Comparison of ENCODE assay signal across 20 cellular contexts in genomic region chr10:93488956-93489528, GRCh38.
"Had no signal": no experiment of that assay in that cellular context is flagged by ENCODE, and none has a peak within 500 bp of the region (broad histone marks: within the 10 kb centered on the region; RNA-seq: fewer than 3 reads in every experiment).

No MANE protein-coding gene starts in this region.

- H3K27ac Mint-ChIP-seq: activated CD4-positive, alpha-beta memory T cell treated with anti-CD3 and anti-CD28 coated beads, Interleukin-2, amount 10 ng/mL, durations not matched to agents 7 days and 5 days; activated naive CD8-positive, alpha-beta T cell treated with anti-CD3 and anti-CD28 coated beads, Interleukin-2, amount 50 U/mL, for 24 hours; stimulated activated naive CD8-positive, alpha-beta T cell treated with anti-CD3 and anti-CD28 coated beads, Interleukin-15, Interleukin-2, amounts not matched to agents 100 ng/mL and 50 ng/mL, for 24 hours had no signal

- H3K4me1 ChIP-seq: heart right ventricle had no signal

- DNase-seq: activated CD4-positive, alpha-beta memory T cell treated with anti-CD3 and anti-CD28 coated beads, Interleukin-2, amount 10 ng/mL, durations not matched to agents 7 days and 5 days; activated CD4-positive, alpha-beta T cell treated with anti-CD3 and anti-CD28 coated beads for 48 hours; activated effector memory CD4-positive, alpha-beta T cell treated with anti-CD3 and anti-CD28 coated beads, Interleukin-2, amount 50 U/mL, for 16 hours; activated naive CD4-positive, alpha-beta T cell treated with anti-CD3 and anti-CD28 coated beads, Interleukin-2, amount 50 U/mL, for 16 hours; activated naive CD8-positive, alpha-beta T cell treated with anti-CD3 and anti-CD28 coated beads, Interleukin-2, amount 50 U/mL, for 24 hours; brain microvascular endothelial cell; caudate nucleus; dorsolateral prefrontal cortex; foreskin fibroblast; heart right ventricle; islet precursor cell; left cardiac atrium; nucleus accumbens; retina; stimulated activated CD4-positive, alpha-beta T cell treated with anti-CD3 and anti-CD28 coated beads, Interleukin-12 subunit alpha, Interleukin-12 subunit beta, amount 100 ng/mL, for 4 hours; stimulated activated CD4-positive, alpha-beta T cell treated with anti-CD3 and anti-CD28 coated beads, Interleukin-4, amount 100 ng/mL, for 4 hours; substantia nigra; thyroid gland had no signal

- H3K9me3 Mint-ChIP-seq: activated CD4-positive, alpha-beta memory T cell treated with anti-CD3 and anti-CD28 coated beads, Interleukin-2, amount 10 ng/mL, durations not matched to agents 7 days and 5 days; activated naive CD8-positive, alpha-beta T cell treated with anti-CD3 and anti-CD28 coated beads, Interleukin-2, amount 50 U/mL, for 24 hours; stimulated activated naive CD8-positive, alpha-beta T cell treated with anti-CD3 and anti-CD28 coated beads, Interleukin-15, Interleukin-2, amounts not matched to agents 100 ng/mL and 50 ng/mL, for 24 hours had no signal

- H3K4me1 Mint-ChIP-seq: activated CD4-positive, alpha-beta memory T cell treated with anti-CD3 and anti-CD28 coated beads, Interleukin-2, amount 10 ng/mL, durations not matched to agents 7 days and 5 days; activated naive CD8-positive, alpha-beta T cell treated with anti-CD3 and anti-CD28 coated beads, Interleukin-2, amount 50 U/mL, for 24 hours had no signal

- H3K4me3 ChIP-seq: dorsolateral prefrontal cortex, heart right ventricle, thyroid gland had no signal

- H3K27ac ChIP-seq: brain microvascular endothelial cell, dorsolateral prefrontal cortex, epithelial cell of prostate, heart right ventricle, thyroid gland had no signal

- ATAC-seq: activated naive CD8-positive, alpha-beta T cell treated with anti-CD3 and anti-CD28 coated beads, Interleukin-2, amount 50 U/mL, for 24 hours; heart right ventricle; left cardiac atrium had no signal

- H3K9me3 ChIP-seq: heart right ventricle, thyroid gland had no signal

- H3K27me3 ChIP-seq: brain microvascular endothelial cell, heart right ventricle, thyroid gland had no signal

- H3K4me3 Mint-ChIP-seq: activated CD4-positive, alpha-beta memory T cell treated with anti-CD3 and anti-CD28 coated beads, Interleukin-2, amount 10 ng/mL, durations not matched to agents 7 days and 5 days; activated naive CD8-positive, alpha-beta T cell treated with anti-CD3 and anti-CD28 coated beads, Interleukin-2, amount 50 U/mL, for 24 hours; stimulated activated naive CD8-positive, alpha-beta T cell treated with anti-CD3 and anti-CD28 coated beads, Interleukin-15, Interleukin-2, amounts not matched to agents 100 ng/mL and 50 ng/mL, for 24 hours had no signal

- H3K36me3 ChIP-seq: brain microvascular endothelial cell, heart right ventricle, thyroid gland had no signal
